Comparison of ENCODE assay signal across 21 cellular contexts in the genomic region with DNA sequence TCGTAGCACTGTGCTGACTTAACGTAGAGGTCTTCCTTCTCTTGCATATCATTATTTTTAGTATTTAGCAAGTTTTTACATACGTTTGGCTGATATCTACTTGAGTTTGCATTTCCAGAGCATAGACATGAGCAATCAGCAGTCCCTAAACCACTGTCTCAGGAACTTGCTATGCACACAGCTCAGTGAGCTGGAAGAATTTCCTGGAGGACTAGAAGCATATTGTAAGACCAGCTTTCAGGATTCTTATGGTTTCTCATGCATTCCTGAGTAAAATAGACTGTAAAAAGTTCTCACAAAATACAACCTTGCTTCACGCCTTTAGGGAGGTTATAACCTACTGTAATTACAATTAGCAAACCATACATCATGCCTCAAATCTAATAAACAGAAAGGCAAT.
DNase-seq lines count a peak whose midpoint lies in the region; ATAC-seq and TF ChIP-seq lines count a peak whose summit lies in the region.
"Had no signal": no experiment of that assay in that cellular context is flagged by ENCODE, and none has a peak within 500 bp of the region (broad histone marks: within the 10 kb centered on the region; RNA-seq: fewer than 3 reads in every experiment).

No MANE protein-coding gene starts in this region.

- H3K27me3 ChIP-seq in IMR-90 (ENCODE audit: control insufficient read depth, insufficient read depth, low read length) (no peaks in the 10 kb centered on the region), brain microvascular endothelial cell (replicated peaks) (no peaks in the 10 kb centered on the region)
- H3K27me3 ChIP-seq: heart left ventricle, upper lobe of left lung had no signal

- TF ChIP-seq RAD21 in IMR-90 (IDR thresholded peaks at IDR 0.05; ENCODE audit: low read length): no peak

- no peak for TF ChIP-seq CTCF in IMR-90 (conservative IDR thresholded peaks at IDR 0.05; ENCODE audit: low read depth, low read length)
- no peak for TF ChIP-seq CTCF in brain microvascular endothelial cell (IDR thresholded peaks at IDR 0.05; ENCODE audit: low read depth, low read length, missing control alignments)

- no peak overlapping the region for H2BK15ac ChIP-seq in IMR-90 (ENCODE audit: low read depth, low read length)

- no peak overlapping the region for H2AK9ac ChIP-seq in IMR-90 (replicated peaks; ENCODE audit: low read depth, low read length, poor library complexity)

- CTCF ChIA-PET in IMR-90 (lab: Yijun Ruan, JAX): interaction anchor here (0.7 kb wide), 1 partner anchor 376 kb away, joined by 4 read pairs; no protein-coding TSS in a partner anchor

- intact Hi-C loops in IMR-90 (cut with micrococcal nuclease): no loop called here

- DNase-seq in ACHN: peak; percentile 95
- peak; percentile 25 for DNase-seq in IMR-90
- peak; percentile 25 for DNase-seq in brain microvascular endothelial cell
- peak; percentile 63 for DNase-seq in left kidney (ENCODE audit: low read depth, low spot score)
- DNase-seq in NCI-H69 (lab: John Stamatoyannopoulos, UW): no peak
- DNase-seq in epidermal melanocyte (ENCODE audit: insufficient read length, low spot score): no peak
- no peak for DNase-seq in UCSD-AML1 (lab: John Stamatoyannopoulos, UW; ENCODE audit: unreplicated experiment)
- DNase-seq: activated CD4-positive, alpha-beta T cell treated with anti-CD3 and anti-CD28 coated beads, Interleukin-2, amount 50 U/mL, for 48 hours; effector memory CD8-positive, alpha-beta T cell; heart left ventricle; NCI-H1092; NCI-H1930; NCI-H446 treated with DMSO at 0.1 percent for 48 hours; occipital lobe; stimulated activated CD4-positive, alpha-beta T cell treated with anti-CD3 and anti-CD28 coated beads, Interleukin-12 subunit alpha, Interleukin-12 subunit beta, amount 100 ng/mL, for 4 hours; T-helper 2 cell; upper lobe of left lung; WERI-Rb-1 had no signal

- no CpG with 5 or more reads among the region's 4 CpGs for WGBS in IMR-90 (ENCODE audit: extremely low coverage in 2 of 2, insufficient read length in 1 of 2), 2 experiments

- H4K8ac ChIP-seq in IMR-90 (ENCODE audit: low read depth in 2 of 2, low read length in 2 of 2): no peak overlapping the region

- H3K4me3 ChIP-seq in IMR-90 (ENCODE audit: insufficient read depth, low read depth, low read length): no peak overlapping the region
- no peak overlapping the region for H3K4me3 ChIP-seq in brain microvascular endothelial cell (ENCODE audit: low read depth, low read length)
- H3K4me3 ChIP-seq: A549, heart left ventricle, lung, upper lobe of left lung had no signal

- H3K9me3 ChIP-seq in IMR-90 (ENCODE audit: control insufficient read depth, insufficient read depth, low read length): no peaks in the 10 kb centered on the region
- H3K9me3 ChIP-seq: A549, heart left ventricle, upper lobe of left lung had no signal

- dilution Hi-C loops in IMR-90 (cut with HindIII; ENCODE audit: low sequenced_read_pairs, unreplicated experiment): no loop called here

- H3K4me1 ChIP-seq in IMR-90 (ENCODE audit: control insufficient read depth, insufficient read depth, low read length): no peaks in the 10 kb centered on the region
- H3K4me1 ChIP-seq: A549, heart left ventricle, upper lobe of left lung had no signal

- no peak overlapping the region for H2AFZ ChIP-seq in IMR-90 (replicated peaks; ENCODE audit: low read length, poor library complexity)

- H3K18ac ChIP-seq in IMR-90 (ENCODE audit: low read depth, low read length): no peak overlapping the region

- no peak overlapping the region for H3K4me2 ChIP-seq in IMR-90 (ENCODE audit: low read depth, low read length)
- H3K4me2 ChIP-seq: A549 had no signal

- no peak overlapping the region for H3K9ac ChIP-seq in IMR-90 (ENCODE audit: low read depth, low read length)

- in situ Hi-C loops in ACHN (cut with HindIII; ENCODE audit: low pct_ligation_motif_present, low pct_unique_long_range_greater_than_20kb, low sequenced_read_pairs) (no loop called here), IMR-90 (cut with MboI; ENCODE audit: low sequenced_read_pairs) (no loop called here), brain microvascular endothelial cell (cut with HindIII; ENCODE audit: low pct_ligation_motif_present, low sequenced_read_pairs) (no loop called here)

- no peak overlapping the region for H2BK20ac ChIP-seq in IMR-90 (ENCODE audit: low read depth, low read length)

- H3K27ac ChIP-seq in IMR-90 (ENCODE audit: insufficient read depth, low read length): no peak overlapping the region
- H3K27ac ChIP-seq in brain microvascular endothelial cell: no peak overlapping the region
- H3K27ac ChIP-seq: A549, heart left ventricle, upper lobe of left lung, WERI-Rb-1 had no signal

- no peak overlapping the region for H3K4ac ChIP-seq in IMR-90 (ENCODE audit: low read depth, low read length)

- no peak for ATAC-seq in IMR-90 (ENCODE audit: low read depth)
- no peak for ATAC-seq in HG02852 (IDR thresholded peaks at IDR 0.05; ENCODE audit: unreplicated experiment)
- ATAC-seq: A549; effector memory CD8-positive, alpha-beta T cell; heart left ventricle had no signal

- no peaks in the 10 kb centered on the region for H3K36me3 ChIP-seq in IMR-90 (ENCODE audit: control insufficient read depth, insufficient read depth, low read length)
- H3K36me3 ChIP-seq in brain microvascular endothelial cell (replicated peaks): no peaks in the 10 kb centered on the region
- H3K36me3 ChIP-seq: heart left ventricle, upper lobe of left lung, WERI-Rb-1 had no signal

- no peak overlapping the region for H2AK5ac ChIP-seq in IMR-90 (ENCODE audit: low read depth, low read length)

- BruUV-seq in IMR-90 (replicated peaks; lab: Mats Ljungman, UMichigan): no TSS peak

- no peak overlapping the region for H3K23ac ChIP-seq in IMR-90 (ENCODE audit: low read depth, low read length)

- no peaks in the 10 kb centered on the region for H4K20me1 ChIP-seq in IMR-90 (ENCODE audit: insufficient read depth, low read length)

- H4K5ac ChIP-seq in IMR-90 (ENCODE audit: low read depth, low read length): no peak overlapping the region

- no peak overlapping the region for H2BK120ac ChIP-seq in IMR-90 (ENCODE audit: low read depth, low read length)

- H4K91ac ChIP-seq in IMR-90 (ENCODE audit: insufficient read depth, low read depth, low read length): no peak overlapping the region

- POLR2A ChIA-PET in IMR-90 (lab: Charles Lee; ENCODE audit: unreplicated experiment): no interaction called here

- no peaks in the 10 kb centered on the region for H3K79me1 ChIP-seq in IMR-90 (ENCODE audit: low read depth in 1 of 2, low read length in 2 of 2)

- no peak overlapping the region for H3K56ac ChIP-seq in IMR-90 (ENCODE audit: extremely low read depth, insufficient read depth, low read length)

- H3K9me1 ChIP-seq in IMR-90 (ENCODE audit: insufficient read depth, low read length): no peaks in the 10 kb centered on the region

- H2BK5ac ChIP-seq in IMR-90 (ENCODE audit: low read depth, low read length, poor library complexity, severe bottlenecking): no peak overlapping the region

- H3K14ac ChIP-seq in IMR-90 (replicated peaks; ENCODE audit: low read depth, low read length): no peak overlapping the region

- TF ChIP-seq POLR2A in IMR-90 (IDR thresholded peaks at IDR 0.05; ENCODE audit: low read depth, low read length): no peak

TF ChIP-seq in IMR-90, 13 proteins besides CTCF, POLR2A, EP300 and RAD21:
- TF ChIP-seq MAFK (IDR thresholded peaks at IDR 0.05; ENCODE audit: low read depth, low read length) (no peak), MAZ (IDR thresholded peaks at IDR 0.05; ENCODE audit: borderline replicate concordance, low read depth, low read length) (no peak), NFE2L2 (IDR thresholded peaks at IDR 0.05; ENCODE audit: low read depth, low read length) (no peak), BHLHE40 (IDR thresholded peaks at IDR 0.05; ENCODE audit: low read depth, low read length) (no peak), RFX5 (IDR thresholded peaks at IDR 0.05; ENCODE audit: low read depth, low read length) (no peak), SMC3 (IDR thresholded peaks at IDR 0.05; ENCODE audit: low read depth, low read length) (no peak), ELK1 (IDR thresholded peaks at IDR 0.05; ENCODE audit: borderline replicate concordance, low read depth, low read length) (no peak), FOS (IDR thresholded peaks at IDR 0.05; ENCODE audit: low read depth, low read length) (no peak), RCOR1 (IDR thresholded peaks at IDR 0.05; ENCODE audit: insufficient replicate concordance, low read length) (no peak), USF2 (IDR thresholded peaks at IDR 0.05; ENCODE audit: low read depth, low read length) (no peak), MXI1 (IDR thresholded peaks at IDR 0.05; ENCODE audit: borderline replicate concordance, low read depth, low read length) (no peak), CEBPB (IDR thresholded peaks at IDR 0.05; ENCODE audit: low read depth, low read length) (no peak)

Comparison
In these comparisons a context has a peak if more than half of its experiments do, and no peak if none do; other contexts are left out.
1. DNase-seq: peak in ACHN (single experiment), IMR-90 (single experiment), brain microvascular endothelial cell (single experiment) and left kidney (single experiment); none in NCI-H69 (single experiment), epidermal melanocyte (single experiment) and UCSD-AML1 (single experiment).